In genomic region chr22:41925783-41926460, GRCh38 we compare ENCODE assay signal across 1 cellular context.
TF ChIP-seq lines count a peak whose summit lies in the region.

No MANE protein-coding gene starts in this region.

TF ChIP-seq in HEK293, 187 proteins besides CTCF, POLR2A, EP300 and RAD21 (continued from another document):
- TF ChIP-seq ZNF768 (tag by site-specific recombination; IDR thresholded peaks at IDR 0.05) (no peak; the same call in 1 of the 2 replicates), ZNF571 (tag by site-specific recombination; IDR thresholded peaks at IDR 0.05) (no peak), ZEB2 (tag by site-specific recombination; IDR thresholded peaks at IDR 0.05) (0 out of 2 replicates have a peak, but pooled peaks have one; percentile 23), EGR2 (tag by site-specific recombination; IDR thresholded peaks at IDR 0.05; ENCODE audit: low read depth) (peak; percentile 38; the same call in 1 of the 2 replicates), ZNF561 (tag by site-specific recombination; IDR thresholded peaks at IDR 0.05; ENCODE audit: borderline replicate concordance) (peak; percentile 33; the same call in 1 of the 2 replicates), ZNF518A (tag by site-specific recombination; conservative IDR thresholded peaks at IDR 0.05; ENCODE audit: low read depth) (no peak), ZSCAN30 (tag by site-specific recombination; IDR thresholded peaks at IDR 0.05) (peak; percentile 67), GLIS1 (tag by site-specific recombination; IDR thresholded peaks at IDR 0.05) (0 out of 2 replicates have a peak, but pooled peaks have one; percentile 17), ZNF585B (tag by site-specific recombination; IDR thresholded peaks at IDR 0.05) (no peak), ZNF211 (tag by site-specific recombination; IDR thresholded peaks at IDR 0.05; ENCODE audit: low read depth) (no peak), ZBTB10 (tag by site-specific recombination; IDR thresholded peaks at IDR 0.05) (0 out of 2 replicates have a peak, but pooled peaks have one; percentile 32), ZNF549 (tag by site-specific recombination; IDR thresholded peaks at IDR 0.05) (no peak), FEZF1 (tag by site-specific recombination; IDR thresholded peaks at IDR 0.05) (no peak), ZBTB44 (tag by site-specific recombination; IDR thresholded peaks at IDR 0.05) (0 out of 2 replicates have a peak, but pooled peaks have one; percentile 21), ZNF133 (tag by site-specific recombination; IDR thresholded peaks at IDR 0.05) (no peak), ZNF335 (tag by site-specific recombination; conservative IDR thresholded peaks at IDR 0.05) (peak; percentile 41; the same call in 1 of the 2 replicates), ZNF777 (tag by site-specific recombination; IDR thresholded peaks at IDR 0.05; ENCODE audit: borderline replicate concordance) (peak; percentile 43; the same call in 1 of the 2 replicates), ZNF610 (tag by site-specific recombination; IDR thresholded peaks at IDR 0.05; ENCODE audit: borderline replicate concordance) (no peak), ZBTB20 (tag by site-specific recombination; IDR thresholded peaks at IDR 0.05) (peak; percentile 32; the same call in 1 of the 2 replicates)
